ENCODE assay signal across 26 cellular contexts in the genomic region with DNA sequence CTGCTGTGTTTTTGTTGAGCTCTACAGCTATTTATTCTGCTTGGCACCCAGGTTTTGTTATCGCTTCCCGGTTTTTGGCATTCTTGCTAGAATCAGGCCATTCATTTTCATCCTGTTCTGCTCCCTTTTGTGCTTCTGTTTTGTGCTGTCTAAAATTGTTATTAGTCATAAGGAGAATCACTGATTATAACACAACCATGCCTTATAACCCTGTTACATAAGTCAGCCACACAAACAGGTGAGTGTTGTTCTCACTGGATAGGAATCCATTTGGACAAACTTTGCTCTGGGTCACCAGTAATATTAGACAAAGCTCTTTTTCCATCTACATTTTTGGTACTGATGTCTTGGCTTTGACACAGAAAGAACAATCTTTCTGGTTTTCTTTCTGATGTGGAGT.
"Had no signal": no experiment of that assay in that cellular context is flagged by ENCODE, and none has a peak within 500 bp of the region (broad histone marks: within the 10 kb centered on the region; RNA-seq: fewer than 3 reads in every experiment).

No MANE protein-coding gene starts in this region.

- H3K27ac ChIP-seq: cardiac muscle cell, gastrocnemius medialis, left lung, spleen, thoracic aorta, upper lobe of left lung had no signal

- H3K4me1 ChIP-seq: gastrocnemius medialis, left lung, spleen, upper lobe of left lung had no signal

- H3K9me3 ChIP-seq: gastrocnemius medialis, thoracic aorta had no signal

- ATAC-seq: activated CD4-positive, alpha-beta T cell treated with anti-CD3 and anti-CD28 coated beads for 36 hours; activated T-cell treated with anti-CD3 and anti-CD28 coated beads, Interleukin-2, amount 50 U/mL, for 4 hours; esophagus mucosa; gastrocnemius medialis; left lung; natural killer cell had no signal

- H3K9me3 Mint-ChIP-seq: T-helper 1 cell treated with Interleukin-12 subunit alpha and Interleukin-12 subunit beta and Interleukin-4 antibody, amounts not matched to agents 30 μg/mL and 1 μg/mL, for 36 hours had no signal

- H3K4me3 Mint-ChIP-seq: activated B cell treated with CpG ODN at 0.5 μM for 24 hours; activated CD4-positive, alpha-beta T cell treated with anti-CD3 and anti-CD28 coated beads for 36 hours; activated naive CD8-positive, alpha-beta T cell; activated T-cell treated with anti-CD3 and anti-CD28 coated beads, Interleukin-2, amount 50 U/mL, for 4 hours; dendritic cell treated with granulocyte-macrophage colony-stimulating factor and Interleukin-4, amounts not matched to agents 40 ng/mL and 50 ng/mL, for 4 days; natural killer cell; T-helper 1 cell treated with Interleukin-12 subunit alpha and Interleukin-12 subunit beta and Interleukin-4 antibody, amounts not matched to agents 30 μg/mL and 1 μg/mL, for 36 hours had no signal

- H3K4me1 Mint-ChIP-seq: activated B cell treated with CpG ODN at 0.5 μM for 24 hours; activated CD4-positive, alpha-beta T cell treated with anti-CD3 and anti-CD28 coated beads for 36 hours; natural killer cell had no signal

- H3K27me3 Mint-ChIP-seq: activated B cell treated with CpG ODN at 0.5 μM for 24 hours; activated CD4-positive, alpha-beta T cell treated with anti-CD3 and anti-CD28 coated beads for 36 hours; activated naive CD8-positive, alpha-beta T cell; dendritic cell treated with granulocyte-macrophage colony-stimulating factor and Interleukin-4, amounts not matched to agents 40 ng/mL and 50 ng/mL, for 4 days had no signal

- H3K4me3 ChIP-seq: cardiac muscle cell, gastrocnemius medialis, left lung, lung, spleen, thoracic aorta, upper lobe of left lung had no signal

- DNase-seq: activated B cell treated with CpG ODN at 0.5 μM for 24 hours; activated CD4-positive, alpha-beta T cell treated with anti-CD3 and anti-CD28 coated beads for 36 hours; activated CD4-positive, alpha-beta T cell treated with anti-CD3 and anti-CD28 coated beads, Interleukin-2, amount 50 U/mL, for 48 hours; activated CD8-positive, alpha-beta memory T cell treated with anti-CD3 and anti-CD28 coated beads, Interleukin-2, amount 50 U/mL, for 48 hours; activated naive CD4-positive, alpha-beta T cell; activated T-cell treated with anti-CD3 and anti-CD28 coated beads, Interleukin-2, amount 50 U/mL, for 4 hours; amniotic stem cell; effector CD4-positive, alpha-beta T cell; gastrocnemius medialis; kidney; left lung; natural killer cell; retina; spleen; stimulated activated CD4-positive, alpha-beta T cell treated with anti-CD3 and anti-CD28 coated beads, Interleukin-4, amount 100 ng/mL, for 1 hour; stimulated activated naive CD4-positive, alpha-beta T cell treated with Interleukin-2 at 50 U/mL for 16 hours; upper lobe of left lung had no signal

- H3K36me3 Mint-ChIP-seq: activated naive CD8-positive, alpha-beta T cell; natural killer cell had no signal

- H3K27ac Mint-ChIP-seq: activated B cell treated with CpG ODN at 0.5 μM for 24 hours; activated CD4-positive, alpha-beta T cell treated with anti-CD3 and anti-CD28 coated beads for 36 hours; activated naive CD8-positive, alpha-beta T cell; activated T-helper 2 cell treated with anti-CD3 and anti-CD28 coated beads, Interferon-gamma antibody, Interleukin-2, Interleukin-4, amounts not matched to agents 10 μg/mL and 5 μg/mL and 100 μg/mL, durations not matched to agents 14 hours and 24 hours and 36 hours; dendritic cell treated with granulocyte-macrophage colony-stimulating factor and Interleukin-4, amounts not matched to agents 40 ng/mL and 50 ng/mL, for 4 days; natural killer cell; T-helper 1 cell treated with Interleukin-12 subunit alpha and Interleukin-12 subunit beta and Interleukin-4 antibody, amounts not matched to agents 30 μg/mL and 1 μg/mL, for 36 hours had no signal

- H3K36me3 ChIP-seq: cardiac muscle cell, gastrocnemius medialis, left lung, spleen, thoracic aorta, upper lobe of left lung had no signal

- FAIRE-seq: endometrium, kidney had no signal

- H3K27me3 ChIP-seq: cardiac muscle cell, gastrocnemius medialis, left lung, spleen, upper lobe of left lung had no signal
